ENCODE assay signal across 18 cellular contexts in genomic region chr9:88237454-88238280, GRCh38.
DNase-seq lines count a peak whose midpoint lies in the region; ATAC-seq and TF ChIP-seq lines count a peak whose summit lies in the region.
"Had no signal": no experiment of that assay in that cellular context is flagged by ENCODE, and none has a peak within 500 bp of the region (broad histone marks: within the 10 kb centered on the region; RNA-seq: fewer than 3 reads in every experiment).

No MANE protein-coding gene starts in this region.

- no peaks in the 10 kb centered on the region for H3K27me3 ChIP-seq in body of pancreas
- H3K27me3 ChIP-seq in aorta (ENCODE audit: control insufficient read depth in 1 of 2, insufficient read depth in 2 of 2, low read length in 1 of 2) = no peaks in the 10 kb centered on the region

- TF ChIP-seq CTCF in natural killer cell (IDR thresholded peaks at IDR 0.05) = no peak
- no peak for TF ChIP-seq CTCF in body of pancreas (IDR thresholded peaks at IDR 0.05)
- TF ChIP-seq CTCF in neural crest cell (conservative IDR thresholded peaks at IDR 0.05) = no peak

- H3K36me3 Mint-ChIP-seq in natural killer cell (peaks cover under 1% of the 10 kb centered on the region), neural crest cell (ENCODE audit: low read depth) (no peaks in the 10 kb centered on the region)
- no peaks in the 10 kb centered on the region for H3K36me3 Mint-ChIP-seq in natural killer cell treated with Interleukin-12 subunit alpha and Interleukin-12 subunit beta and Interleukin-15 and Interleukin-18, amount 100 ng/mL, for 72 hours

- TF ChIP-seq POLR2A in body of pancreas (IDR thresholded peaks at IDR 0.05) = no peak

- H3K27ac Mint-ChIP-seq in natural killer cell (peak overlapping the region in 1 of 2 donors; percentile 9), neural crest cell (ENCODE audit: unreplicated experiment) (no peak overlapping the region)
- H3K27ac Mint-ChIP-seq in natural killer cell treated with Interleukin-12 subunit alpha and Interleukin-12 subunit beta and Interleukin-15 and Interleukin-18, amount 100 ng/mL, for 72 hours = no peak overlapping the region
- H3K27ac Mint-ChIP-seq: dendritic cell treated with granulocyte-macrophage colony-stimulating factor and Interleukin-4, amounts not matched to agents 40 ng/mL and 50 ng/mL, for 4 days; nephron progenitor cell had no signal

- ATAC-seq in natural killer cell (peak in 2 of 3 donors; percentile 30 to 60), body of pancreas (peak; percentile 64), aorta (ENCODE audit: low FRiP score) (peak; percentile 16), HG03108 (IDR thresholded peaks at IDR 0.05; ENCODE audit: unreplicated experiment) (no peak)
- no peak for ATAC-seq in natural killer cell treated with Interleukin-12 subunit alpha and Interleukin-12 subunit beta and Interleukin-15 and Interleukin-18, amount 100 ng/mL, for 72 hours
- ATAC-seq: GM12878 had no signal

- H3K4me3 Mint-ChIP-seq in natural killer cell (no peak overlapping the region), neural crest cell (peak overlapping the region; percentile 43)
- H3K4me3 Mint-ChIP-seq in natural killer cell treated with Interleukin-12 subunit alpha and Interleukin-12 subunit beta and Interleukin-15 and Interleukin-18, amount 100 ng/mL, for 72 hours = no peak overlapping the region
- H3K4me3 Mint-ChIP-seq: dendritic cell treated with granulocyte-macrophage colony-stimulating factor and Interleukin-4, amounts not matched to agents 40 ng/mL and 50 ng/mL, for 4 days; nephron progenitor cell had no signal

- H3K4me1 ChIP-seq in body of pancreas (peaks cover 19% of the 10 kb centered on the region), aorta (ENCODE audit: control insufficient read depth in 1 of 2, insufficient read depth in 2 of 2, low read length in 2 of 2) (peaks cover 0 to 3% of the 10 kb centered on the region in 2 donors)

- intact Hi-C loops in natural killer cell (cut with micrococcal nuclease) (no loop called here), body of pancreas (cut with DNase I) (no loop called here), aorta (cut with DNase I) (no loop called here)

- no peaks in the 10 kb centered on the region for H3K36me3 ChIP-seq in body of pancreas (replicated peaks in 1 of 2; ENCODE audit: insufficient read depth in 1 of 2, low read depth in 2 of 2)
- H3K36me3 ChIP-seq in aorta (ENCODE audit: control insufficient read depth in 1 of 2, insufficient read depth in 2 of 2, low read length in 1 of 2) = no peaks in the 10 kb centered on the region

- H3K9me3 ChIP-seq in body of pancreas (no peaks in the 10 kb centered on the region), aorta (ENCODE audit: control insufficient read depth, low read length) (peaks cover 1% of the 10 kb centered on the region)

- H3K27me3 Mint-ChIP-seq in natural killer cell (ENCODE audit: low read depth in 2 of 2) (peaks cover 55 to 86% of the 10 kb centered on the region in 2 donors), neural crest cell (ENCODE audit: low read depth) (no peaks in the 10 kb centered on the region)
- H3K27me3 Mint-ChIP-seq in natural killer cell treated with Interleukin-12 subunit alpha and Interleukin-12 subunit beta and Interleukin-15 and Interleukin-18, amount 100 ng/mL, for 72 hours = peaks cover 51 to 52% of the 10 kb centered on the region in 2 donors

- H3K4me1 Mint-ChIP-seq in natural killer cell (peaks cover 13 to 18% of the 10 kb centered on the region in 2 donors), neural crest cell (peaks cover 35% of the 10 kb centered on the region)
- peaks cover 0 to 17% of the 10 kb centered on the region in 2 donors for H3K4me1 Mint-ChIP-seq in natural killer cell treated with Interleukin-12 subunit alpha and Interleukin-12 subunit beta and Interleukin-15 and Interleukin-18, amount 100 ng/mL, for 72 hours (ENCODE audit: low read depth in 2 of 2)

- WGBS in body of pancreas, 2 donors = 45 to 46% methylated on average over 14 of the region's 14 CpGs
- WGBS in aorta, 2 donors = 58 to 59% methylated on average over 14 of the region's 14 CpGs

- H3K4me3 ChIP-seq in body of pancreas (no peak overlapping the region), aorta (ENCODE audit: low read length in 2 of 2) (no peak overlapping the region)
- H3K4me3 ChIP-seq: GM12878, lung had no signal

- no peaks in the 10 kb centered on the region for H3K9me3 Mint-ChIP-seq in natural killer cell
- no peaks in the 10 kb centered on the region for H3K9me3 Mint-ChIP-seq in natural killer cell treated with Interleukin-12 subunit alpha and Interleukin-12 subunit beta and Interleukin-15 and Interleukin-18, amount 100 ng/mL, for 72 hours
- no peaks in the 10 kb centered on the region for H3K9me3 Mint-ChIP-seq in neural crest cell

- no peak for DNase-seq in natural killer cell
- no peak for DNase-seq in natural killer cell treated with Interleukin-12 subunit alpha and Interleukin-12 subunit beta and Interleukin-15 and Interleukin-18, amount 100 ng/mL, for 72 hours (ENCODE audit: low spot score)
- no peak for DNase-seq in body of pancreas
- DNase-seq in neural crest cell (ENCODE audit: low read depth, low spot score) = no peak
- no peak for DNase-seq in aorta
- no peak for DNase-seq in NCI-H2227 treated with DMSO at 0.1 percent for 48 hours (lab: John Stamatoyannopoulos, UW)
- no peak for DNase-seq in SKM-1 treated with dmso at 0.1 percent for 144 hours (lab: John Stamatoyannopoulos, UW; ENCODE audit: unreplicated experiment)
- DNase-seq: activated gamma-delta T cell treated with Interleukin-2 at 50 U/mL for 16 hours, GDM1, NCI-H1417 treated with DMSO at 0.1 percent for 48 hours, NCI-H2171, nephron progenitor cell, RPMI8226 had no signal

- peak overlapping the region; percentile 40 to 79 (median 69) for H3K27ac ChIP-seq in body of pancreas
- no peak overlapping the region for H3K27ac ChIP-seq in aorta (ENCODE audit: low read depth in 1 of 2, low read length in 2 of 2)
- H3K27ac ChIP-seq: epithelial cell of prostate had no signal

Comparison
In these comparisons a context has a peak if more than half of its experiments do, and no peak if none do; other contexts are left out.
1. ATAC-seq: peak in natural killer cell (2 of 3), body of pancreas (single experiment) and aorta (single experiment); none in natural killer cell treated with Interleukin-12 subunit alpha and Interleukin-12 subunit beta and Interleukin-15 and Interleukin-18, amount 100 ng/mL, for 72 hours (0 of 2) and HG03108 (single experiment).
2. H3K27ac ChIP-seq: peak in body of pancreas (4 of 4); none in aorta (0 of 2).